ENCODE assay signal across 8 cellular contexts in genomic region chr2:229273384-229274338, GRCh38. TPM values are rescaled to one million over a fixed set of nuclear protein-coding genes. Genes with fewer than 3 reads are reported as not detected.
DNase-seq lines count a peak whose midpoint lies in the region; ATAC-seq and TF ChIP-seq lines count a peak whose summit lies in the region.

No MANE protein-coding gene starts in this region.

- H3K27ac ChIP-seq in RWPE2 (ENCODE audit: poor library complexity, severe bottlenecking) (peak overlapping the region; percentile 37), esophagus squamous epithelium (peak overlapping the region in 1 of 4 donors; percentile 37), mucosa of rectum (ENCODE audit: low read depth in 2 of 2, low read length in 2 of 2) (peak overlapping the region; percentile 69 to 74)

- H3K4me3 ChIP-seq in RWPE2 (ENCODE audit: severe bottlenecking) (no peak overlapping the region), esophagus squamous epithelium (peak overlapping the region in 3 of 4 donors; percentile 5 to 51 (median 29)), mucosa of rectum (ENCODE audit: low read length in 2 of 2) (peak overlapping the region; percentile 31 to 63)

- DNase-seq in H4 (ENCODE audit: low spot score) = peak; percentile 87
- DNase-seq in M059J (ENCODE audit: low read depth) = peak; percentile 84
- no peak for DNase-seq in RWPE2 (ENCODE audit: low spot score)
- no peak for DNase-seq in esophagus squamous epithelium (lab: John Stamatoyannopoulos, UW)
- no peak for DNase-seq in effector memory CD8-positive, alpha-beta T cell
- no peak for DNase-seq in effector CD4-positive, alpha-beta T cell

- H3K9me3 Mint-ChIP-seq in effector memory CD8-positive, alpha-beta T cell = no peaks in the 10 kb centered on the region

- intact Hi-C loops in esophagus squamous epithelium (cut with DNase I) = no loop called here

- H3K4me3 Mint-ChIP-seq in effector memory CD8-positive, alpha-beta T cell = no peak overlapping the region

- H3K4me1 ChIP-seq in ES-I3 (ENCODE audit: insufficient read depth, low read length) (no peaks in the 10 kb centered on the region), RWPE2 (ENCODE audit: insufficient read depth, poor library complexity, severe bottlenecking) (peaks cover 11% of the 10 kb centered on the region), esophagus squamous epithelium (peaks cover 0 to 40% (median 14%) of the 10 kb centered on the region in 3 donors), mucosa of rectum (ENCODE audit: control insufficient read depth in 2 of 2, insufficient read depth in 2 of 2, low read length in 2 of 2) (peaks cover 12 to 23% of the 10 kb centered on the region in 2 donors)

- no peak overlapping the region for H3K27ac Mint-ChIP-seq in effector memory CD8-positive, alpha-beta T cell

- ATAC-seq in RWPE2 (ENCODE audit: low read depth) = peak; percentile 81
- ATAC-seq in effector memory CD8-positive, alpha-beta T cell (replicated peaks) = no peak

- H3K4me1 Mint-ChIP-seq in effector memory CD8-positive, alpha-beta T cell (ENCODE audit: low read depth in 2 of 2) = no peaks in the 10 kb centered on the region

- H3K9ac ChIP-seq in ES-I3 (ENCODE audit: low read depth, low read length) = peak overlapping the region; percentile 28; the same call in 1 of the 2 replicates
- H3K9ac ChIP-seq in mucosa of rectum (ENCODE audit: low read depth in 1 of 2, low read length in 2 of 2) = peak overlapping the region; percentile 41 to 49

- H3K9me3 ChIP-seq in ES-I3 (ENCODE audit: control insufficient read depth, insufficient read depth, low read length) = no peaks in the 10 kb centered on the region
- no peaks in the 10 kb centered on the region for H3K9me3 ChIP-seq in RWPE2 (ENCODE audit: severe bottlenecking)
- H3K9me3 ChIP-seq in esophagus squamous epithelium = no peaks in the 10 kb centered on the region
- H3K9me3 ChIP-seq in mucosa of rectum (ENCODE audit: control insufficient read depth in 2 of 2, low read length in 2 of 2) = no peaks in the 10 kb centered on the region

- TF ChIP-seq CTCF in RWPE2 (IDR thresholded peaks at IDR 0.05; ENCODE audit: poor library complexity, severe bottlenecking) (peak; percentile 92), esophagus squamous epithelium (IDR thresholded peaks at IDR 0.05) (peak; percentile 42 to 72 (median 57))

- WGBS in esophagus squamous epithelium, 2 donors = 13 to 23% methylated on average over 11 of the region's 11 CpGs

- peaks cover 0 to 15% of the 10 kb centered on the region in 2 donors for H3K27me3 Mint-ChIP-seq in effector memory CD8-positive, alpha-beta T cell

- no peak for TF ChIP-seq POLR2A in esophagus squamous epithelium (IDR thresholded peaks at IDR 0.05)

- H3K36me3 Mint-ChIP-seq in effector memory CD8-positive, alpha-beta T cell (ENCODE audit: insufficient read depth) = no peaks in the 10 kb centered on the region

- H3K36me3 ChIP-seq in ES-I3 (ENCODE audit: insufficient read depth, low read length) = no peaks in the 10 kb centered on the region
- peaks cover 4% of the 10 kb centered on the region; the same call in 1 of the 2 replicates for H3K36me3 ChIP-seq in RWPE2 (ENCODE audit: low read depth)
- no peaks in the 10 kb centered on the region for H3K36me3 ChIP-seq in esophagus squamous epithelium
- H3K36me3 ChIP-seq in mucosa of rectum (ENCODE audit: control insufficient read depth in 2 of 2, insufficient read depth in 2 of 2, low read length in 2 of 2) = no peaks in the 10 kb centered on the region

- H3K27me3 ChIP-seq in RWPE2 (ENCODE audit: insufficient read depth, poor library complexity, severe bottlenecking) (no peaks in the 10 kb centered on the region), esophagus squamous epithelium (peaks cover 0 to 38% (median 0%) of the 10 kb centered on the region in 4 donors), mucosa of rectum (ENCODE audit: control insufficient read depth in 2 of 2, insufficient read depth in 2 of 2, low read length in 2 of 2) (no peaks in the 10 kb centered on the region)

RNA-seq across cellular contexts. Expression of gene PID1, which starts 2.6 kb away (rescaled TPM):
- total RNA-seq in H4 (2014; rRNA removed; shearing (Covaris generic)) = 2.0 and 2.5 TPM in 2 replicates
- 0.47 and 3.0 TPM in 2 replicates for total RNA-seq in M059J (2014; rRNA removed; shearing (Covaris generic))
- total RNA-seq in esophagus squamous epithelium = 10 to 100 TPM in 2 of 4 donors, 1 to 10 TPM in 2; 1.0 to 33.0 (median 8.4) TPM

Comparison
In these comparisons a context has a peak if more than half of its experiments do, and no peak if none do; other contexts are left out.
1. DNase-seq: peak in H4 (single experiment) and M059J (single experiment); none in RWPE2 (single experiment), esophagus squamous epithelium (single experiment), effector memory CD8-positive, alpha-beta T cell (0 of 3) and effector CD4-positive, alpha-beta T cell (single experiment).